Comparison of ENCODE assay signal across 2 cellular contexts in the genomic region with DNA sequence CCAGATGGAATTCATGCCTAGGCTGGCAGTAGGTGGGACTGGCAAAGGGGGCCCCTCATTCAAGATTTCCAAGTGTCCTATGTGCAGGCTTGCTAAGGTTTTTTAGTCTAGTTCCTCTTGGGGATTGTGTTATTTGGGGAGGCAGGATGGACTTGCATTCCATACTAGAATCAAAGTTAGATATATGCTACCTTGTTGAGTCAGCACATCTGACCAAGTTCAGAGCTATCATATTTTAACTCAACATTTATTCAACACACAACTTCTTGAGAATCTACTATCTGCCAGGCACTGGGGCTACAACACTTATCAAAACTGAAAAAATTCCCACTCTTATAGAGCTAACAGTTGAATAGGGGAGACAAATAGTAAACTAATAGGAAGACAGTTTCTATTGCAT.
A peak's percentile ranks its signal among the peaks of the same experiment; 100 is the strongest.
TF ChIP-seq lines count a peak whose summit lies in the region.

No MANE protein-coding gene starts in this region.

TF ChIP-seq in HepG2, 621 proteins besides CTCF, POLR2A, EP300 and RAD21:
- TF ChIP-seq, protein P1, sequence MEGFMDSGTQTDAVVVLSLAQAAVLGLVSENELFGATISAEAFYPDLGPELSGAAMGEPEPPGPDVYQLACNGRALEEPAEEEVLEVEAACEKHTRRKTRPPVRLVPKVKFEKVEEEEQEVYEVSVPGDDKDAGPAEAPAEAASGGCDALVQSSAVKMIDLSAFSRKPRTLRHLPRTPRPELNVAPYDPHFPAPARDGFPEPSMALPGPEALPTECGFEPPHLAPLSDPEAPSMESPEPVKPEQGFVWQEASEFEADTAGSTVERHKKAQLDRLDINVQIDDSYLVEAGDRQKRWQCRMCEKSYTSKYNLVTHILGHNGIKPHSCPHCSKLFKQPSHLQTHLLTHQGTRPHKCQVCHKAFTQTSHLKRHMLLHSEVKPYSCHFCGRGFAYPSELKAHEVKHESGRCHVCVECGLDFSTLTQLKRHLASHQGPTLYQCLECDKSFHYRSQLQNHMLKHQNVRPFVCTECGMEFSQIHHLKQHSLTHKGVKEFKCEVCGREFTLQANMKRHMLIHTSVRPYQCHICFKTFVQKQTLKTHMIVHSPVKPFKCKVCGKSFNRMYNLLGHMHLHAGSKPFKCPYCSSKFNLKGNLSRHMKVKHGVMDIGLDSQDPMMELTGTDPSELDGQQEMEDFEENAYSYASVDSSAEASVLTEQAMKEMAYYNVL (CRISPR knock-in tag; IDR thresholded peaks at IDR 0.05; ENCODE audit: borderline replicate concordance), result no peak
- TF ChIP-seq MAFK (conservative IDR thresholded peaks at IDR 0.05 in 1 of 2, IDR thresholded peaks at IDR 0.05 in 1 of 2; ENCODE audit: low read length in 2 of 2), result peak; percentile 75 to 87
- TF ChIP-seq MAFF (IDR thresholded peaks at IDR 0.05; ENCODE audit: low read depth, low read length), result peak; percentile 72; the same call in 1 of the 2 replicates
- no peak for TF ChIP-seq IRX3 (CRISPR knock-in tag; IDR thresholded peaks at IDR 0.05; ENCODE audit: borderline replicate concordance, low read depth)
- no peak for TF ChIP-seq ZNF747 (CRISPR knock-in tag; IDR thresholded peaks at IDR 0.05; ENCODE audit: borderline replicate concordance)
TF ChIP-seq in HepG2: peak in this region for 2.

TF ChIP-seq in K562, 482 proteins besides CTCF, POLR2A, EP300 and RAD21:
- TF ChIP-seq KLF10 (CRISPR knock-in tag; IDR thresholded peaks at IDR 0.05) (no peak), ZNF316 (IDR thresholded peaks at IDR 0.05) (peak; percentile 40; the same call in 1 of the 2 replicates), PHTF2 (CRISPR knock-in tag; IDR thresholded peaks at IDR 0.05) (no peak), SMC3 (conservative IDR thresholded peaks at IDR 0.05; ENCODE audit: insufficient read depth, low read depth, low read length) (no peak), ZBTB11 (CRISPR knock-in tag; IDR thresholded peaks at IDR 0.05) (no peak), ZNF445 (CRISPR knock-in tag; IDR thresholded peaks at IDR 0.05; ENCODE audit: low read depth) (no peak)
